ENCODE assay signal across 11 cellular contexts in the genomic region with DNA sequence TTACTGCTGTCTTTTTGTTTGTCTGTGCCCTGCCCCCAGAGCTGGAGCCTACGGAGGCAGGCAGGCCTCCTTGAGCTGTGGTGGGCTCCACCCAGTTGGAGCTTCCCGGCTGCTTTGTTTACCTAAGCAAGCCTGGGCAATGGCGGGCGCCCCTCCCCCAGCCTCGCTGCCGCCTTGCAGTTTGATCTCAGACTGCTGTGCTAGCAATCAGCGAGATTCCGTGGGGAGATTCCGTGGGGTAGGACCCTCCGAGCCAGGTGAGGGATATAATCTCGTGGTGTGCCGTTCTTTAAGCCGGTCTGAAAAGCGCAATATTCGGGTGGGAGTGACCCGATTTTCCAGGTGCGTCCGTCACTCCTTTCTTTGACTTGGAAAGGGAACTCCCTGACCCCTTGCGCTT. TPM values are rescaled to one million over a fixed set of nuclear protein-coding genes. Genes with fewer than 3 reads are reported as not detected.
DNase-seq lines count a peak whose midpoint lies in the region; ATAC-seq, FAIRE-seq and TF ChIP-seq lines count a peak whose summit lies in the region.
"Not testable (repeated sequence)": the region's sequence is repeated elsewhere in the genome, so short reads cannot be mapped to it uniquely, and the experiment has no call there.
"Had no signal": no experiment of that assay in that cellular context is flagged by ENCODE, and none has a peak within 500 bp of the region (broad histone marks: within the 10 kb centered on the region; RNA-seq: fewer than 3 reads in every experiment).

No MANE protein-coding gene starts in this region.

- TF ChIP-seq RAD21 in K562 (CRISPR knock-in tag; conservative IDR thresholded peaks at IDR 0.05 in 1 of 2, IDR thresholded peaks at IDR 0.05 in 1 of 2); HepG2 (CRISPR knock-in tag; IDR thresholded peaks at IDR 0.05): not testable (repeated sequence)

- H3K9me1 ChIP-seq in K562 (ENCODE audit: control insufficient read depth, insufficient read depth, low read length) = not testable (repeated sequence)

- TF ChIP-seq POLR2A in K562 (conservative IDR thresholded peaks at IDR 0.05); HepG2 (IDR thresholded peaks at IDR 0.05; ENCODE audit: insufficient read depth in 1 of 2, low read depth in 2 of 2, low read length in 2 of 2): not testable (repeated sequence)

- TF ChIP-seq CTCF in 22Rv1 (IDR thresholded peaks at IDR 0.05); K562 (IDR thresholded peaks at IDR 0.05 in 2 of 3, conservative IDR thresholded peaks at IDR 0.05 in 1 of 3; ENCODE audit: insufficient read depth in 2 of 3, low read depth in 1 of 3, low read length in 3 of 3); fibroblast of villous mesenchyme (IDR thresholded peaks at IDR 0.05; ENCODE audit: insufficient read depth, low read depth, low read length); HepG2 (CRISPR knock-in tag; IDR thresholded peaks at IDR 0.05); osteocyte (IDR thresholded peaks at IDR 0.05): not testable (repeated sequence)

- not testable (repeated sequence) for H3K4me1 Mint-ChIP-seq in osteocyte (ENCODE audit: unreplicated experiment)

- H3K36me3 Mint-ChIP-seq in osteocyte (ENCODE audit: unreplicated experiment) = not testable (repeated sequence)

- not testable (repeated sequence) for H3K9me3 ChIP-seq in ES-I3 (ENCODE audit: control insufficient read depth, insufficient read depth, low read length); HUES48 (ENCODE audit: control insufficient read depth, insufficient read depth, low read length); K562 (replicated peaks; ENCODE audit: control insufficient read depth, insufficient read depth, low read depth, low read length); HepG2 (ENCODE audit: low read length)
- peaks cover 21% of the 10 kb centered on the region; the same call in 1 of the 2 replicates for H3K9me3 ChIP-seq in NT2/D1 (ENCODE audit: insufficient read depth, low read length)

- CTCF ChIA-PET in K562 (lab: Yijun Ruan, JAX; ENCODE audit: low intra/inter-chr PET ratio) = interaction anchor here (0.6 kb wide), 1 partner anchor 29 kb away, joined by 5 read pairs; no protein-coding TSS in a partner anchor
- CTCF ChIA-PET in HepG2 (lab: Yijun Ruan, JAX; ENCODE audit: low intra/inter-chr PET ratio, low total read pairs) = not testable (repeated sequence)

- H3K27me3 ChIP-seq in HUES48 (ENCODE audit: control insufficient read depth, insufficient read depth, low read length); NT2/D1 (ENCODE audit: insufficient read depth, insufficient read length); K562 (ENCODE audit: control insufficient read depth in 2 of 2, insufficient read depth in 2 of 2, low read length in 2 of 2); HepG2 (ENCODE audit: control insufficient read depth in 1 of 2, insufficient read depth in 2 of 2, low read length in 2 of 2): not testable (repeated sequence)

- H3K4me2 ChIP-seq in K562 (ENCODE audit: insufficient read depth, low read length); HepG2 (ENCODE audit: low read depth, low read length): not testable (repeated sequence)

- ATAC-seq in K562, HepG2: not testable (repeated sequence)

- not testable (repeated sequence) for H3K36me3 ChIP-seq in ES-I3 (ENCODE audit: insufficient read depth, low read length); HUES48 (ENCODE audit: control insufficient read depth, insufficient read depth, low read length); NT2/D1 (ENCODE audit: insufficient read depth, insufficient read length, low read length); K562 (ENCODE audit: control insufficient read depth, insufficient read depth, low read length); HepG2 (replicated peaks in 1 of 2; ENCODE audit: control insufficient read depth in 1 of 2, insufficient read depth in 2 of 2, low read length in 2 of 2)

- in situ Hi-C loops in K562 (cut with MboI); HepG2 (cut with HindIII; ENCODE audit: extremely low pct_ligation_motif_present, low pct_unique_long_range_greater_than_20kb): not testable (repeated sequence)

- H3K4me3 Mint-ChIP-seq in osteocyte (ENCODE audit: unreplicated experiment) = peak overlapping the region; percentile 54

- H3K27ac ChIP-seq in 22Rv1 (peak overlapping the region; percentile 20; the same call in 1 of the 2 replicates), HUES48 (ENCODE audit: low read depth, low read length) (peak overlapping the region; percentile 47)
- H3K27ac ChIP-seq in K562 (ENCODE audit: extremely low read depth, low read depth, low read length); HepG2 (ENCODE audit: extremely low read length, insufficient read depth, low read length): not testable (repeated sequence)

- H2AFZ ChIP-seq in K562 (ENCODE audit: low read depth, low read length) = peak overlapping the region; percentile 71
- H2AFZ ChIP-seq in HepG2 (ENCODE audit: low read length) = not testable (repeated sequence)

- intact Hi-C loops in K562 (cut with micrococcal nuclease); HepG2 (cut with micrococcal nuclease; ENCODE audit: unreplicated experiment): not testable (repeated sequence)

- H3K9ac ChIP-seq in ES-I3 (ENCODE audit: low read depth, low read length) = peak overlapping the region; percentile 57; the same call in 1 of the 2 replicates
- H3K9ac ChIP-seq in HUES48 (ENCODE audit: low read depth, low read length); NT2/D1 (ENCODE audit: insufficient read length, low read depth); K562 (ENCODE audit: insufficient read depth in 1 of 2, low read depth in 2 of 2, low read length in 2 of 2); HepG2 (ENCODE audit: insufficient read depth, low read depth, low read length): not testable (repeated sequence)

- POLR2A ChIA-PET in K562 (lab: Yijun Ruan, JAX) = interaction anchor here (1.4 to 3.6 kb wide), 2 partner anchors 10 to 22 kb away, joined by 4 to 13 read pairs; no protein-coding TSS in a partner anchor
- POLR2A ChIA-PET in HepG2 (lab: Yijun Ruan, JAX) = not testable (repeated sequence)

- not testable (repeated sequence) for H3K27me3 Mint-ChIP-seq in osteocyte (ENCODE audit: unreplicated experiment)

- H3K9me3 Mint-ChIP-seq in osteocyte (ENCODE audit: unreplicated experiment) = not testable (repeated sequence)

- not testable (repeated sequence) for H3K27ac Mint-ChIP-seq in osteocyte (ENCODE audit: unreplicated experiment)

- not testable (repeated sequence) for H3K4me3 ChIP-seq in HUES48 (ENCODE audit: low read depth, low read length); K562; HepG2 (replicated peaks in 1 of 3; ENCODE audit: insufficient read depth in 1 of 3, low read depth in 2 of 3, low read length in 3 of 3)
- peak overlapping the region; percentile 30 for H3K4me3 ChIP-seq in NT2/D1 (ENCODE audit: insufficient read length, low read depth)
- peak overlapping the region; percentile 32 for H3K4me3 ChIP-seq in fibroblast of villous mesenchyme (ENCODE audit: low read depth, low read length)

- not testable (repeated sequence) for H3K79me2 ChIP-seq in K562 (ENCODE audit: control insufficient read depth, insufficient read depth, low read length); HepG2 (ENCODE audit: insufficient read depth, low read length)

- WGBS in K562 (ENCODE audit: insufficient coverage, low coverage, missing lambda C conversion rate) = 26% methylated on average over 4 of the region's 19 CpGs
- 60% methylated on average over 10 of the region's 19 CpGs for WGBS in HepG2 (ENCODE audit: low lambda C conversion rate)

- TF ChIP-seq EP300 in K562 (IDR thresholded peaks at IDR 0.05; ENCODE audit: low read length); HepG2 (IDR thresholded peaks at IDR 0.05; ENCODE audit: low read depth in 2 of 2, low read length in 2 of 2); HepG2 (CRISPR knock-in tag; IDR thresholded peaks at IDR 0.05; ENCODE audit: borderline replicate concordance): not testable (repeated sequence)

- DNase-seq in NT2/D1 (ENCODE audit: low read depth, low spot score); K562 (ENCODE audit: extremely low read depth in 1 of 4, low spot score in 3 of 4); fibroblast of villous mesenchyme (ENCODE audit: low read depth); HepG2 (ENCODE audit: low spot score): not testable (repeated sequence)
- peak; percentile 60 for DNase-seq in osteocyte (ENCODE audit: extremely low spot score, unreplicated experiment)

- H3K4me1 ChIP-seq in ES-I3 (ENCODE audit: insufficient read depth, low read length); HUES48 (ENCODE audit: control insufficient read depth, insufficient read depth, low read length); NT2/D1 (ENCODE audit: insufficient read depth, insufficient read length); HepG2 (ENCODE audit: insufficient read depth, low read length): not testable (repeated sequence)
- peaks cover 4 to 10% of the 10 kb centered on the region in 2 experiments; a peak in 3 of 5 replicates for H3K4me1 ChIP-seq in K562 (replicated peaks in 1 of 2; ENCODE audit: control insufficient read depth in 2 of 2, insufficient read depth in 2 of 2, low read length in 2 of 2)

- not testable (repeated sequence) for H4K20me1 ChIP-seq in K562 (replicated peaks; ENCODE audit: control insufficient read depth, insufficient read depth, low read length); HepG2 (ENCODE audit: insufficient read depth, low read length)

- FAIRE-seq in K562 (lab: Jason Lieb, UNC); HepG2 (lab: Jason Lieb, UNC): not testable (repeated sequence)

- BruUV-seq in K562 (replicated peaks; lab: Mats Ljungman, UMichigan); HepG2 (replicated peaks; lab: Mats Ljungman, UMichigan): not testable (repeated sequence)

RNA-seq across cellular contexts. Expression of a gene that starts 0.7 kb away (rescaled TPM):
- total RNA-seq in K562 (2011; cell fraction: chromatin; rRNA removed; ENCODE audit: low replicate concordance) = not detected in 2 replicates
- 0.17 TPM in 1 of 2 replicates, not detected in the other for total RNA-seq in K562 (2011; cell fraction: nucleolus; rRNA removed)
- not detected in 2 replicates for total RNA-seq in K562 (2011; cell fraction: nucleoplasm; rRNA removed)
- total RNA-seq in K562 (2014; rRNA removed) (not detected in 2 replicates), K562 (2014; rRNA removed; fragmentation: Illumina TruSeq; extraction: Trizol) (0.04 TPM in 1 of 2 replicates, not detected in the other), K562 (2015; rRNA removed; fragmentation: Illumina TruSeq; extraction: Trizol) (0.08 TPM in 1 of 2 replicates, not detected in the other), K562 (2021) (0.04 TPM in 1 of 2 replicates, not detected in the other), fibroblast of villous mesenchyme (under 0.01 TPM in 1 of 2 replicates, not detected in the other), HepG2 (2016; rRNA removed; fragmentation: Illumina TruSeq; extraction: Trizol) (not detected in 2 replicates), osteocyte (not detected in 2 replicates)
- polyA plus RNA-seq in K562 (2011; rRNA removed) (not detected in 2 replicates), K562 (2014; fragmentation: Illumina TruSeq; extraction: Trizol) (0.07 TPM in 1 of 2 replicates, not detected in the other), K562 (2014; fragmentation: Nextera tagmentation; extraction: Ambion mirVana) (under 1 TPM; 0.01 TPM), K562 (2014; rRNA removed) (0.04 and 0.08 TPM in 2 replicates), HepG2 (2011; rRNA removed) (not detected in 2 replicates)
- not detected in 2 replicates for polyA plus RNA-seq in K562 (2011; cell fraction: cytosol; rRNA removed)
- polyA plus RNA-seq in K562 (2011; cell fraction: nucleus; rRNA removed) = 0.07 TPM in 1 of 2 replicates, not detected in the other
- 0.04 TPM in 1 of 2 replicates, not detected in the other for polyA plus RNA-seq in K562 (2012)
- polyA minus RNA-seq in K562 (2011; rRNA and poly(A)+ RNA removed) = 0.06 TPM in 1 of 2 replicates, not detected in the other
- polyA minus RNA-seq in K562 (2011; cell fraction: cytosol; rRNA and poly(A)+ RNA removed) = not detected in 2 replicates
- polyA minus RNA-seq in K562 (2011; cell fraction: nucleus; rRNA and poly(A)+ RNA removed) = not detected in 2 replicates
- total RNA-seq in HepG2 (2016; cell fraction: cytosol; rRNA removed; fragmentation: Illumina TruSeq; extraction: Trizol; ENCODE audit: low read depth) = not detected in 2 replicates
- not detected in 2 replicates for total RNA-seq in HepG2 (2016; cell fraction: insoluble cytoplasmic fraction; rRNA removed; fragmentation: Illumina TruSeq; extraction: Trizol)
- total RNA-seq in HepG2 (2016; cell fraction: membrane; rRNA removed; fragmentation: Illumina TruSeq; extraction: Trizol) = not detected in 2 replicates
- not detected in 2 replicates for total RNA-seq in HepG2 (2016; cell fraction: nucleus; rRNA removed; fragmentation: Illumina TruSeq; extraction: Trizol)
- not detected in 2 replicates for polyA plus RNA-seq in HepG2 (2011; cell fraction: cytosol; rRNA removed)
- not detected in 2 replicates for polyA plus RNA-seq in HepG2 (2011; cell fraction: nucleus; rRNA removed)
- not detected in 2 replicates for polyA plus RNA-seq in HepG2 (2012)
- polyA plus RNA-seq in HepG2 (2016; cell fraction: cytosol; fragmentation: Illumina TruSeq; extraction: Trizol; ENCODE audit: low read depth) = not detected in 2 replicates
- polyA plus RNA-seq in HepG2 (2016; cell fraction: insoluble cytoplasmic fraction; fragmentation: Illumina TruSeq; extraction: Trizol; ENCODE audit: low read depth) = not detected in 2 replicates
- polyA plus RNA-seq in HepG2 (2016; cell fraction: membrane; fragmentation: Illumina TruSeq; extraction: Trizol; ENCODE audit: low read depth) = not detected in 2 replicates
- not detected in 2 replicates for polyA plus RNA-seq in HepG2 (2016; cell fraction: nucleus; fragmentation: Illumina TruSeq; extraction: Trizol; ENCODE audit: insufficient read depth, low read depth)
- 0.05 TPM in 1 of 2 replicates, not detected in the other for polyA minus RNA-seq in HepG2 (2011; rRNA and poly(A)+ RNA removed; ENCODE audit: low replicate concordance)
- not detected in 2 replicates for polyA minus RNA-seq in HepG2 (2011; cell fraction: cytosol; rRNA and poly(A)+ RNA removed)
- polyA minus RNA-seq in HepG2 (2011; cell fraction: nucleus; rRNA and poly(A)+ RNA removed) = not detected in 2 replicates
- total RNA-seq: B cell, GM23248 had no signal
- polyA plus RNA-seq: GM23248, IgD-negative memory B cell had no signal

RNA-seq across cellular contexts. Expression of a gene that starts 24.5 kb away (rescaled TPM):
- 14.2 and 22.7 TPM in 2 replicates for total RNA-seq in K562 (2011; cell fraction: chromatin; rRNA removed; ENCODE audit: low replicate concordance)
- total RNA-seq in K562 (2011; cell fraction: nucleolus; rRNA removed) = 17.0 TPM in 2 replicates
- 28.5 and 47.3 TPM in 2 replicates for total RNA-seq in K562 (2011; cell fraction: nucleoplasm; rRNA removed)
- total RNA-seq in K562 (2014; rRNA removed) = 34.7 and 38.8 TPM in 2 replicates
- total RNA-seq in K562 (2014; rRNA removed; fragmentation: Illumina TruSeq; extraction: Trizol) = 80.0 and 80.5 TPM in 2 replicates
- 69.1 and 77.9 TPM in 2 replicates for total RNA-seq in K562 (2015; rRNA removed; fragmentation: Illumina TruSeq; extraction: Trizol)
- total RNA-seq in K562 (2021) = 94.5 and 96.7 TPM in 2 replicates
- polyA plus RNA-seq in K562 (2011; rRNA removed) = 74.7 and 111 TPM in 2 replicates
- 51.2 and 88.5 TPM in 2 replicates for polyA plus RNA-seq in K562 (2011; cell fraction: cytosol; rRNA removed)
- 23.4 and 45.3 TPM in 2 replicates for polyA plus RNA-seq in K562 (2011; cell fraction: nucleus; rRNA removed)
- 77.6 and 88.6 TPM in 2 replicates for polyA plus RNA-seq in K562 (2012)
- polyA plus RNA-seq in K562 (2014; fragmentation: Illumina TruSeq; extraction: Trizol) = 65.0 and 68.9 TPM in 2 replicates
- 100 to 1,000 TPM; 112 to 133 TPM for polyA plus RNA-seq in K562 (2014; fragmentation: Nextera tagmentation; extraction: Ambion mirVana)
- polyA plus RNA-seq in K562 (2014; rRNA removed) = 74.5 and 81.9 TPM in 2 replicates
- polyA minus RNA-seq in K562 (2011; rRNA and poly(A)+ RNA removed) = 23.4 and 27.3 TPM in 2 replicates
- 15.2 and 27.5 TPM in 2 replicates for polyA minus RNA-seq in K562 (2011; cell fraction: cytosol; rRNA and poly(A)+ RNA removed)
- polyA minus RNA-seq in K562 (2011; cell fraction: nucleus; rRNA and poly(A)+ RNA removed) = 10.0 and 19.7 TPM in 2 replicates
- 43.5 and 57.0 TPM in 2 replicates for total RNA-seq in fibroblast of villous mesenchyme
- 94.7 and 102 TPM in 2 replicates for total RNA-seq in HepG2 (2016; rRNA removed; fragmentation: Illumina TruSeq; extraction: Trizol)
- total RNA-seq in HepG2 (2016; cell fraction: cytosol; rRNA removed; fragmentation: Illumina TruSeq; extraction: Trizol; ENCODE audit: low read depth) = 237 and 254 TPM in 2 replicates
- 97.5 and 99.9 TPM in 2 replicates for total RNA-seq in HepG2 (2016; cell fraction: insoluble cytoplasmic fraction; rRNA removed; fragmentation: Illumina TruSeq; extraction: Trizol)
- total RNA-seq in HepG2 (2016; cell fraction: membrane; rRNA removed; fragmentation: Illumina TruSeq; extraction: Trizol) = 254 and 267 TPM in 2 replicates
- total RNA-seq in HepG2 (2016; cell fraction: nucleus; rRNA removed; fragmentation: Illumina TruSeq; extraction: Trizol) = 38.0 and 46.0 TPM in 2 replicates
- polyA plus RNA-seq in HepG2 (2011; rRNA removed) = 51.6 and 66.4 TPM in 2 replicates
- 79.3 and 107 TPM in 2 replicates for polyA plus RNA-seq in HepG2 (2011; cell fraction: cytosol; rRNA removed)
- 10.7 and 18.5 TPM in 2 replicates for polyA plus RNA-seq in HepG2 (2011; cell fraction: nucleus; rRNA removed)
- 84.0 and 95.6 TPM in 2 replicates for polyA plus RNA-seq in HepG2 (2012)
- polyA plus RNA-seq in HepG2 (2016; cell fraction: cytosol; fragmentation: Illumina TruSeq; extraction: Trizol; ENCODE audit: low read depth) = 355 and 363 TPM in 2 replicates
- polyA plus RNA-seq in HepG2 (2016; cell fraction: insoluble cytoplasmic fraction; fragmentation: Illumina TruSeq; extraction: Trizol; ENCODE audit: low read depth) = 109 and 111 TPM in 2 replicates
- polyA plus RNA-seq in HepG2 (2016; cell fraction: membrane; fragmentation: Illumina TruSeq; extraction: Trizol; ENCODE audit: low read depth) = 266 and 280 TPM in 2 replicates
- 65.3 and 74.1 TPM in 2 replicates for polyA plus RNA-seq in HepG2 (2016; cell fraction: nucleus; fragmentation: Illumina TruSeq; extraction: Trizol; ENCODE audit: insufficient read depth, low read depth)
- polyA minus RNA-seq in HepG2 (2011; rRNA and poly(A)+ RNA removed; ENCODE audit: low replicate concordance) = 16.0 and 16.9 TPM in 2 replicates
- 12.8 and 20.9 TPM in 2 replicates for polyA minus RNA-seq in HepG2 (2011; cell fraction: cytosol; rRNA and poly(A)+ RNA removed)
- 13.5 and 25.4 TPM in 2 replicates for polyA minus RNA-seq in HepG2 (2011; cell fraction: nucleus; rRNA and poly(A)+ RNA removed)
- 84.3 and 87.4 TPM in 2 replicates for total RNA-seq in osteocyte
